Comparison of ENCODE assay signal across 11 cellular contexts in genomic region chr2:238552226-238552625, GRCh38.
"Had no signal": no experiment of that assay in that cellular context is flagged by ENCODE, and none has a peak within 500 bp of the region (broad histone marks: within the 10 kb centered on the region; RNA-seq: fewer than 3 reads in every experiment).

No MANE protein-coding gene starts in this region.

- H3K4me2 ChIP-seq: GM23338 had no signal

- H3K9me3 ChIP-seq: HAP-1 had no signal

- H3K4me3 ChIP-seq: GM23248, GM23338, HAP-1 had no signal

- DNase-seq: GM23248, GOT3, H7, H9, HCEC 1CT, HFFc6 had no signal

- H3K27ac ChIP-seq: GM23248 had no signal

- FAIRE-seq: H1, H54 had no signal

- H3K36me3 ChIP-seq: HAP-1 had no signal

- H2AFZ ChIP-seq: GM23248, GM23338 had no signal

- ATAC-seq: GM23338, HCT116 had no signal

- H3K4me1 ChIP-seq: HAP-1 had no signal

- H3K9ac ChIP-seq: GM23248 had no signal
